In genomic region chr7:107304063-107304462, GRCh38 we compare ENCODE assay signal across 32 cellular contexts.
"Had no signal": no experiment of that assay in that cellular context is flagged by ENCODE, and none has a peak within 500 bp of the region (broad histone marks: within the 10 kb centered on the region; RNA-seq: fewer than 3 reads in every experiment).

No MANE protein-coding gene starts in this region.

- H3K27ac Mint-ChIP-seq: activated CD8-positive, alpha-beta T cell treated with anti-CD3 and anti-CD28 coated beads for 36 hours; activated naive CD4-positive, alpha-beta T cell treated with anti-CD3 and anti-CD28 coated beads, Interleukin-2, amount 50 U/mL, for 72 hours; activated naive CD8-positive, alpha-beta T cell treated with anti-CD3 and anti-CD28 coated beads, Interleukin-2, amount 10 ng/mL, durations not matched to agents 7 days and 5 days; activated T-helper 17 cell treated with anti-CD3 and anti-CD28 coated beads, Interleukin-2, amount 50 U/mL, for 72 hours; brain; dendritic cell treated with granulocyte-macrophage colony-stimulating factor and Interleukin-4, amounts not matched to agents 40 ng/mL and 50 ng/mL, for 4 days; effector memory CD8-positive, alpha-beta T cell; WTC11 had no signal

- DNase-seq: activated CD4-positive, alpha-beta T cell treated with anti-CD3 and anti-CD28 coated beads for 1 hour; activated CD4-positive, alpha-beta T cell treated with anti-CD3 and anti-CD28 coated beads for 48 hours; activated CD4-positive, alpha-beta T cell treated with anti-CD3 and anti-CD28 coated beads, Interleukin-2, amount 50 U/mL, for 1 hour; activated CD4-positive, alpha-beta T cell treated with anti-CD3 and anti-CD28 coated beads, Interleukin-2, amount 50 U/mL, for 48 hours; activated CD8-positive, alpha-beta memory T cell treated with anti-CD3 and anti-CD28 coated beads for 24 hours; activated CD8-positive, alpha-beta T cell treated with anti-CD3 and anti-CD28 coated beads for 36 hours; activated effector memory CD4-positive, alpha-beta T cell treated with Interleukin-2 at 50 U/mL for 16 hours; activated gamma-delta T cell treated with Interleukin-2 at 50 U/mL for 16 hours; activated naive CD4-positive, alpha-beta T cell treated with Interleukin-2 at 50 U/mL for 16 hours; activated naive CD8-positive, alpha-beta T cell treated with anti-CD3 and anti-CD28 coated beads, Interleukin-2, amount 10 ng/mL, durations not matched to agents 7 days and 5 days; activated T-cell treated with anti-CD3 and anti-CD28 coated beads, Interleukin-2, amount 50 U/mL, for 4 hours; central memory CD4-positive, alpha-beta T cell; effector CD4-positive, alpha-beta T cell; effector memory CD8-positive, alpha-beta T cell; erythroblast; foreskin keratinocyte; gastrocnemius medialis; glutamatergic neuron; heart left ventricle; T-helper 1 cell; T-helper 2 cell had no signal

- H3K27me3 Mint-ChIP-seq: activated CD8-positive, alpha-beta T cell treated with anti-CD3 and anti-CD28 coated beads for 36 hours; activated naive CD8-positive, alpha-beta T cell treated with anti-CD3 and anti-CD28 coated beads, Interleukin-2, amount 10 ng/mL, durations not matched to agents 7 days and 5 days; activated T-helper 17 cell treated with anti-CD3 and anti-CD28 coated beads, Interleukin-2, amount 50 U/mL, for 72 hours; brain; dendritic cell treated with granulocyte-macrophage colony-stimulating factor and Interleukin-4, amounts not matched to agents 40 ng/mL and 50 ng/mL, for 4 days; effector memory CD8-positive, alpha-beta T cell had no signal

- H3K4me3 ChIP-seq: ascending aorta, breast epithelium, cardiac muscle cell, coronary artery, dorsolateral prefrontal cortex, esophagus muscularis mucosa, gastrocnemius medialis, heart left ventricle had no signal

- H3K27me3 ChIP-seq: ascending aorta, breast epithelium, cardiac muscle cell, dorsolateral prefrontal cortex, esophagus muscularis mucosa, foreskin keratinocyte, gastrocnemius medialis, heart left ventricle had no signal

- H3K27ac ChIP-seq: ascending aorta, breast epithelium, cardiac muscle cell, coronary artery, esophagus muscularis mucosa, foreskin keratinocyte, gastrocnemius medialis had no signal

- H3K4me1 ChIP-seq: ascending aorta, breast epithelium, esophagus muscularis mucosa, foreskin keratinocyte had no signal

- H3K9me3 Mint-ChIP-seq: activated CD8-positive, alpha-beta T cell treated with anti-CD3 and anti-CD28 coated beads for 36 hours; activated naive CD4-positive, alpha-beta T cell treated with anti-CD3 and anti-CD28 coated beads, Interleukin-2, amount 50 U/mL, for 72 hours; activated T-cell treated with anti-CD3 and anti-CD28 coated beads, Interleukin-2, amount 50 U/mL, for 4 hours; brain; dendritic cell treated with granulocyte-macrophage colony-stimulating factor and Interleukin-4, amounts not matched to agents 40 ng/mL and 50 ng/mL, for 4 days; effector memory CD8-positive, alpha-beta T cell had no signal

- H3K4me1 Mint-ChIP-seq: activated naive CD8-positive, alpha-beta T cell treated with anti-CD3 and anti-CD28 coated beads, Interleukin-2, amount 10 ng/mL, durations not matched to agents 7 days and 5 days; activated T-helper 17 cell treated with anti-CD3 and anti-CD28 coated beads, Interleukin-2, amount 50 U/mL, for 72 hours; brain had no signal

- H3K36me3 ChIP-seq: ascending aorta, breast epithelium, cardiac muscle cell, esophagus muscularis mucosa, gastrocnemius medialis had no signal

- H3K36me3 Mint-ChIP-seq: activated naive CD4-positive, alpha-beta T cell treated with anti-CD3 and anti-CD28 coated beads, Interleukin-2, amount 50 U/mL, for 72 hours; brain; WTC11 had no signal

- H3K4me3 Mint-ChIP-seq: activated CD8-positive, alpha-beta T cell treated with anti-CD3 and anti-CD28 coated beads for 36 hours; activated naive CD8-positive, alpha-beta T cell treated with anti-CD3 and anti-CD28 coated beads, Interleukin-2, amount 10 ng/mL, durations not matched to agents 7 days and 5 days; activated T-cell treated with anti-CD3 and anti-CD28 coated beads, Interleukin-2, amount 50 U/mL, for 4 hours; activated T-helper 17 cell treated with anti-CD3 and anti-CD28 coated beads, Interleukin-2, amount 50 U/mL, for 72 hours; brain; dendritic cell treated with granulocyte-macrophage colony-stimulating factor and Interleukin-4, amounts not matched to agents 40 ng/mL and 50 ng/mL, for 4 days; effector memory CD8-positive, alpha-beta T cell; WTC11 had no signal

- H3K9me3 ChIP-seq: ascending aorta, breast epithelium, gastrocnemius medialis had no signal

- ATAC-seq: activated CD8-positive, alpha-beta T cell treated with anti-CD3 and anti-CD28 coated beads for 36 hours; activated naive CD4-positive, alpha-beta T cell treated with anti-CD3 and anti-CD28 coated beads, Interleukin-2, amount 50 U/mL, for 72 hours; activated T-cell treated with anti-CD3 and anti-CD28 coated beads, Interleukin-2, amount 50 U/mL, for 4 hours; activated T-helper 17 cell treated with anti-CD3 and anti-CD28 coated beads, Interleukin-2, amount 50 U/mL, for 72 hours; effector memory CD8-positive, alpha-beta T cell; foreskin keratinocyte; gastrocnemius medialis; WTC11 had no signal
